2 cellular contexts compared by ENCODE assay signal in the genomic region with DNA sequence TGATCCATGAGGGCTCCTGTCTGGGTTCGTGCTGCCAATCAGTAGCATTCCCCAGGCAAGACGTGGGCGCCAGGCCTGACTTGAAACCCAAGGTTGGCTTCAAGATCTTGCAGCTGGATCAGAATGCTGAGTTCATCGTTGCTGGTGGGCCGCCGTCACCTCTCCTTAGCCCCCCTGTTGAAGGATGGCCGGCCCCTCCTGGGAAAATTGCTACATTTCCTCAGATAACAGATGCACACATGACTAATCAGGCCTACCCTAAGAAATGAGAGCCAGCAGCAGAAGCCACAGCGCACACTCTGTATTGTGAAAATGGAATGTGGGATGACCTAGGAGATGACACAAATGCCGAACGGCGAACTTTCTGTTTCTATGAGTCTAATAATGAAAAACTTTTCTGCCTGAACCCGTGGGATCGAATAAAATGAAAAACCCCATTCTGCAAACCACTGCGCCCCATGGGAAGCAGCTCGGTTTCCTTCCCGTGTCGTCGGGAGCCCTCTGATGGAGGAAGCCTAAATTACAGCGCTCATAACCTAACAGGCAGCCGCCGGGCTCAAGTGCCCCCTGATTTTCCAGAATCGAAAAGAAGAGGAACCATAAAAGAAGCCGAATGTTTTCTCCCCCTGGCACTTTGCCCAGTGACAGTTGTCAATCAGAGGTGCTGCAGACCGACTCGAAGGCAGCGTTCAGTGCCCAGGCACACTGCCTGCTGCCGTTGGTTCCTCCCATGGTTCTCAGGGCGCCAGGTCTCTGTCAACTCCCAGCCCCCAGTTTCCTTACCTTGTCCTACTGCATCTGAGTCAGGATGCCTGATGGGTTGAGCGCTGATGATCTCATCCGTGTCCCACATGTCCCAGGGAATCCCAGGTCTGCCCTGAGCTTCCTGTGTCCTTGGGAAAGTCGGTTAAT.
TF ChIP-seq lines count a peak whose summit lies in the region.

No MANE protein-coding gene starts in this region.

TF ChIP-seq in IMR-90, 13 proteins besides CTCF, POLR2A, EP300 and RAD21:
- TF ChIP-seq, protein P1, sequence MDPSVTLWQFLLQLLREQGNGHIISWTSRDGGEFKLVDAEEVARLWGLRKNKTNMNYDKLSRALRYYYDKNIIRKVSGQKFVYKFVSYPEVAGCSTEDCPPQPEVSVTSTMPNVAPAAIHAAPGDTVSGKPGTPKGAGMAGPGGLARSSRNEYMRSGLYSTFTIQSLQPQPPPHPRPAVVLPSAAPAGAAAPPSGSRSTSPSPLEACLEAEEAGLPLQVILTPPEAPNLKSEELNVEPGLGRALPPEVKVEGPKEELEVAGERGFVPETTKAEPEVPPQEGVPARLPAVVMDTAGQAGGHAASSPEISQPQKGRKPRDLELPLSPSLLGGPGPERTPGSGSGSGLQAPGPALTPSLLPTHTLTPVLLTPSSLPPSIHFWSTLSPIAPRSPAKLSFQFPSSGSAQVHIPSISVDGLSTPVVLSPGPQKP (IDR thresholded peaks at IDR 0.05; ENCODE audit: borderline replicate concordance, low read depth, low read length), result no peak
- TF ChIP-seq MAFK (IDR thresholded peaks at IDR 0.05; ENCODE audit: low read depth, low read length), result peak; percentile 23; the same call in 1 of the 2 replicates
- peak; percentile 61; the same call in 1 of the 2 replicates for TF ChIP-seq MAZ (IDR thresholded peaks at IDR 0.05; ENCODE audit: borderline replicate concordance, low read depth, low read length)
- TF ChIP-seq, protein P2, sequence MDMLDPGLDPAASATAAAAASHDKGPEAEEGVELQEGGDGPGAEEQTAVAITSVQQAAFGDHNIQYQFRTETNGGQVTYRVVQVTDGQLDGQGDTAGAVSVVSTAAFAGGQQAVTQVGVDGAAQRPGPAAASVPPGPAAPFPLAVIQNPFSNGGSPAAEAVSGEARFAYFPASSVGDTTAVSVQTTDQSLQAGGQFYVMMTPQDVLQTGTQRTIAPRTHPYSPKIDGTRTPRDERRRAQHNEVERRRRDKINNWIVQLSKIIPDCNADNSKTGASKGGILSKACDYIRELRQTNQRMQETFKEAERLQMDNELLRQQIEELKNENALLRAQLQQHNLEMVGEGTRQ (IDR thresholded peaks at IDR 0.05; ENCODE audit: low read depth, low read length), result peak; percentile 29
- no peak for TF ChIP-seq RFX5 (IDR thresholded peaks at IDR 0.05; ENCODE audit: low read depth, low read length)
- TF ChIP-seq SMC3 (IDR thresholded peaks at IDR 0.05; ENCODE audit: low read depth, low read length), result peak; percentile 58
- no peak for TF ChIP-seq RCOR1 (IDR thresholded peaks at IDR 0.05; ENCODE audit: insufficient replicate concordance, low read length)
- peak; percentile 34 for TF ChIP-seq BHLHE40 (IDR thresholded peaks at IDR 0.05; ENCODE audit: low read depth, low read length)
- peak; percentile 93 for TF ChIP-seq CEBPB (IDR thresholded peaks at IDR 0.05; ENCODE audit: low read depth, low read length)
- peak; percentile 73 for TF ChIP-seq NFE2L2 (IDR thresholded peaks at IDR 0.05; ENCODE audit: low read depth, low read length)
- TF ChIP-seq FOS (IDR thresholded peaks at IDR 0.05; ENCODE audit: low read depth, low read length), result peak; percentile 66
- TF ChIP-seq CHD1 (IDR thresholded peaks at IDR 0.05; ENCODE audit: low read depth, low read length), result no peak
- no peak for TF ChIP-seq MXI1 (IDR thresholded peaks at IDR 0.05; ENCODE audit: borderline replicate concordance, low read depth, low read length)

TF ChIP-seq in SK-N-SH, 30 proteins besides CTCF, POLR2A, EP300 and RAD21:
- TF ChIP-seq SIN3A (IDR thresholded peaks at IDR 0.05; ENCODE audit: borderline replicate concordance, low read depth, low read length), result no peak
- TF ChIP-seq SMC3 (IDR thresholded peaks at IDR 0.05; ENCODE audit: low read depth, low read length), result peak; percentile 82
